Comparison of ENCODE assay signal across 25 cellular contexts in genomic region chr6:100865525-100865924, GRCh38.
"Had no signal": no experiment of that assay in that cellular context is flagged by ENCODE, and none has a peak within 500 bp of the region (broad histone marks: within the 10 kb centered on the region; RNA-seq: fewer than 3 reads in every experiment).

No MANE protein-coding gene starts in this region.

- H3K4me2 ChIP-seq: neural progenitor cell had no signal

- H3K36me3 ChIP-seq: ovary, thyroid gland had no signal

- H3K79me2 ChIP-seq: parathyroid adenoma had no signal

- FAIRE-seq: urothelium cell line had no signal

- ATAC-seq: naive thymus-derived CD4-positive, alpha-beta T cell; natural killer cell; psoas muscle; right cardiac atrium; sciatic nerve; stimulated activated effector memory CD8-positive, alpha-beta T cell treated with anti-CD3 and anti-CD28 coated beads, Interleukin-12 subunit alpha, Interleukin-12 subunit beta, amount 100 ng/mL, for 72 hours; stimulated activated naive B cell treated with anti-CD40 and anti-IgM and Interleukin-4, amounts not matched to agents 10 μg/mL and 1 μg/mL and 100 μg/mL, for 72 hours had no signal

- H3K9me3 ChIP-seq: ovary, psoas muscle, stomach, thoracic aorta, thyroid gland, tibial nerve, upper lobe of left lung, vagina had no signal

- H3K4me3 ChIP-seq: neural progenitor cell, ovary, psoas muscle, skin epidermis, stomach, thoracic aorta, thyroid gland, tibial nerve, upper lobe of left lung, vagina had no signal

- DNase-seq: naive thymus-derived CD4-positive, alpha-beta T cell; natural killer cell; occipital lobe; ovary; psoas muscle; right cardiac atrium; stimulated activated CD4-positive, alpha-beta T cell treated with anti-CD3 and anti-CD28 coated beads, Interleukin-15, amount 100 ng/mL, for 24 hours; stimulated activated CD4-positive, alpha-beta T cell treated with anti-CD3 and anti-CD28 coated beads, Interleukin-2, amount 100 ng/mL, for 24 hours; stimulated activated CD4-positive, alpha-beta T cell treated with anti-CD3 and anti-CD28 coated beads, Interleukin-2, amount 100 ng/mL, for 48 hours; stimulated activated CD4-positive, alpha-beta T cell treated with anti-CD3 and anti-CD28 coated beads, Interleukin-4, amount 100 ng/mL, for 24 hours; stimulated activated naive B cell treated with anti-CD40 and anti-IgM and Interleukin-4, amounts not matched to agents 10 μg/mL and 1 μg/mL and 100 μg/mL, for 72 hours; stimulated activated naive CD4-positive, alpha-beta T cell treated with Interleukin-2 at 50 U/mL for 16 hours; stomach; thyroid gland; trophoblast cell; upper lobe of left lung had no signal

- H3K27me3 ChIP-seq: neural progenitor cell, ovary, stomach, thyroid gland, tibial nerve, upper lobe of left lung, vagina had no signal

- H3K9ac ChIP-seq: neural progenitor cell, parathyroid adenoma had no signal

- H3K4me1 ChIP-seq: neural progenitor cell, parathyroid adenoma, thyroid gland, tibial nerve, upper lobe of left lung, vagina had no signal

- H3K27ac ChIP-seq: neural progenitor cell, ovary, parathyroid adenoma, psoas muscle, skin epidermis, stomach, thoracic aorta, thyroid gland, tibial nerve, upper lobe of left lung, vagina had no signal

- H2AFZ ChIP-seq: neural progenitor cell, parathyroid adenoma had no signal
